ENCODE assay signal across 22 cellular contexts in genomic region chr12:94771199-94771598, GRCh38.
DNase-seq lines count a peak whose midpoint lies in the region; ATAC-seq and TF ChIP-seq lines count a peak whose summit lies in the region.
"Had no signal": no experiment of that assay in that cellular context is flagged by ENCODE, and none has a peak within 500 bp of the region (broad histone marks: within the 10 kb centered on the region; RNA-seq: fewer than 3 reads in every experiment).

No MANE protein-coding gene starts in this region.

- H3K4me3 ChIP-seq in Loucy (ENCODE audit: low read length, poor library complexity, severe bottlenecking) (no peak overlapping the region), colonic mucosa (no peak overlapping the region), trophoblast cell (ENCODE audit: low read depth, low read length) (no peak overlapping the region)
- H3K4me3 ChIP-seq: A549; BLaER1 treated with 17β-estradiol and CSF1 and Interleukin-3, amounts not matched to agents 10 nM and 100 nM; GM23248 had no signal

- H3K18ac ChIP-seq in trophoblast cell (ENCODE audit: low read length), result no peak overlapping the region

- H2BK5ac ChIP-seq in trophoblast cell (ENCODE audit: low read depth, low read length, poor library complexity), result no peak overlapping the region

- H4K91ac ChIP-seq in trophoblast cell (ENCODE audit: low read depth, low read length), result no peak overlapping the region

- H3K4me2 ChIP-seq in Loucy (ENCODE audit: low read depth, low read length, poor library complexity, severe bottlenecking) (peak overlapping the region; percentile 86), trophoblast cell (ENCODE audit: low read length) (no peak overlapping the region)
- H3K4me2 ChIP-seq: A549; BLaER1 treated with 17β-estradiol and CSF1 and Interleukin-3, amounts not matched to agents 10 nM and 100 nM had no signal

- H3K79me2 ChIP-seq in Loucy (ENCODE audit: insufficient read depth, low read length) (no peaks in the 10 kb centered on the region), trophoblast cell (ENCODE audit: control insufficient read depth, insufficient read depth, low read length, poor library complexity) (no peaks in the 10 kb centered on the region)

- no peaks in the 10 kb centered on the region for H3K36me3 Mint-ChIP-seq in glutamatergic neuron (ENCODE audit: unreplicated experiment)
- H3K36me3 Mint-ChIP-seq: CD14-positive monocyte; CD4-positive, alpha-beta memory T cell had no signal

- peak overlapping the region; percentile 77 for H3K9ac ChIP-seq in Loucy (ENCODE audit: low read depth, low read length, poor library complexity, severe bottlenecking)
- H3K9ac ChIP-seq in colonic mucosa (ENCODE audit: low read depth in 2 of 2, low read length in 2 of 2), result no peak overlapping the region
- H3K9ac ChIP-seq in trophoblast cell (ENCODE audit: low read length), result no peak overlapping the region
- H3K9ac ChIP-seq: BLaER1 treated with 17β-estradiol and CSF1 and Interleukin-3, amounts not matched to agents 10 nM and 100 nM; GM23248 had no signal

- H3F3A ChIP-seq in Loucy (ENCODE audit: low read depth), result peaks cover 18% of the 10 kb centered on the region

- H3K27me3 Mint-ChIP-seq in glutamatergic neuron (ENCODE audit: unreplicated experiment), result peaks cover 6% of the 10 kb centered on the region

- no peak overlapping the region for H4K8ac ChIP-seq in trophoblast cell (ENCODE audit: low read depth, low read length)

- no peak overlapping the region for H2BK12ac ChIP-seq in trophoblast cell (ENCODE audit: low read length)

- no peak overlapping the region for H4K12ac ChIP-seq in trophoblast cell (ENCODE audit: low read depth, low read length)

- no peak overlapping the region for H3K23ac ChIP-seq in trophoblast cell (ENCODE audit: low read length)

- H2BK120ac ChIP-seq in trophoblast cell (ENCODE audit: insufficient read depth, low read length, poor library complexity), result no peak overlapping the region

- WGBS in trophoblast cell (ENCODE audit: extremely low coverage, insufficient coverage, insufficient read length), result no CpG with 5 or more reads among the region's 4 CpGs

- H3K4me3 Mint-ChIP-seq in glutamatergic neuron (ENCODE audit: unreplicated experiment), result peak overlapping the region; percentile 10
- H3K4me3 Mint-ChIP-seq: CD14-positive monocyte; CD4-positive, alpha-beta memory T cell; H9; HFFc6 had no signal

- H4K20me1 ChIP-seq in Loucy (ENCODE audit: insufficient read depth, low read length, poor library complexity, severe bottlenecking), result no peaks in the 10 kb centered on the region
- H4K20me1 ChIP-seq: BLaER1 treated with 17β-estradiol and CSF1 and Interleukin-3, amounts not matched to agents 10 nM and 100 nM had no signal

- H3K36me3 ChIP-seq in Loucy (ENCODE audit: insufficient read depth, low read length), result no peaks in the 10 kb centered on the region
- no peaks in the 10 kb centered on the region for H3K36me3 ChIP-seq in colonic mucosa
- peaks cover 0 to 2% of the 10 kb centered on the region in 2 experiments for H3K36me3 ChIP-seq in trophoblast cell (ENCODE audit: control insufficient read depth in 1 of 2, insufficient read depth in 2 of 2, low read length in 2 of 2)
- H3K36me3 ChIP-seq: BE2C; BLaER1 treated with 17β-estradiol and CSF1 and Interleukin-3, amounts not matched to agents 10 nM and 100 nM had no signal

- H3K4me1 ChIP-seq in Loucy (ENCODE audit: insufficient read depth, low read length, poor library complexity, severe bottlenecking) (peaks cover 47% of the 10 kb centered on the region), colonic mucosa (peaks cover 12% of the 10 kb centered on the region), trophoblast cell (ENCODE audit: control insufficient read depth in 1 of 2, insufficient read depth in 2 of 2, low read length in 2 of 2) (no peaks in the 10 kb centered on the region)
- H3K4me1 ChIP-seq: A549, BE2C had no signal

- H2AFZ ChIP-seq in Loucy (ENCODE audit: low read length) (peak overlapping the region; percentile 20; the same call in 1 of the 2 replicates), trophoblast cell (ENCODE audit: insufficient read depth, low read length, poor library complexity) (no peak overlapping the region)
- H2AFZ ChIP-seq: GM23248 had no signal

- no peak overlapping the region for H2AK5ac ChIP-seq in trophoblast cell (ENCODE audit: low read length)

- intact Hi-C loops in colonic mucosa (cut with DNase I), result no loop called here

- no peak overlapping the region for H3K14ac ChIP-seq in trophoblast cell (ENCODE audit: low read length)

- H3K4ac ChIP-seq in trophoblast cell (ENCODE audit: low read depth, low read length), result no peak overlapping the region

- H3K9me3 Mint-ChIP-seq in glutamatergic neuron (ENCODE audit: unreplicated experiment), result peaks cover 16% of the 10 kb centered on the region
- H3K9me3 Mint-ChIP-seq: H9, HFFc6 had no signal

- no peaks in the 10 kb centered on the region for H3K79me1 ChIP-seq in trophoblast cell (ENCODE audit: low read length)

- H3K27me3 ChIP-seq in Loucy (ENCODE audit: insufficient read depth, low read length, poor library complexity, severe bottlenecking) (no peaks in the 10 kb centered on the region), colonic mucosa (no peaks in the 10 kb centered on the region), trophoblast cell (ENCODE audit: insufficient read depth, low read length) (no peaks in the 10 kb centered on the region)
- H3K27me3 ChIP-seq: BLaER1 treated with 17β-estradiol and CSF1 and Interleukin-3, amounts not matched to agents 10 nM and 100 nM had no signal

- H3K4me1 Mint-ChIP-seq in glutamatergic neuron (ENCODE audit: low read depth, unreplicated experiment), result peaks cover 45% of the 10 kb centered on the region

- TF ChIP-seq CTCF in Loucy (conservative IDR thresholded peaks at IDR 0.05; ENCODE audit: low read length), result no peak
- TF ChIP-seq CTCF in colonic mucosa (IDR thresholded peaks at IDR 0.05), result no peak
- TF ChIP-seq CTCF in glutamatergic neuron (IDR thresholded peaks at IDR 0.05; ENCODE audit: partially characterized antibody, unreplicated experiment), result no peak

- H3K27ac ChIP-seq in colonic mucosa (peak overlapping the region; percentile 37), trophoblast cell (ENCODE audit: low read depth, low read length) (no peak overlapping the region)
- H3K27ac ChIP-seq: A549; BLaER1 treated with 17β-estradiol and CSF1 and Interleukin-3, amounts not matched to agents 10 nM and 100 nM; GM23248 had no signal

- no peaks in the 10 kb centered on the region for H3K9me2 ChIP-seq in Loucy (replicated peaks; ENCODE audit: low read depth, low read length)

- no peak for ATAC-seq in GM19463 (IDR thresholded peaks at IDR 0.05; ENCODE audit: unreplicated experiment)
- ATAC-seq: A549 had no signal

- H3K9me3 ChIP-seq in Loucy (ENCODE audit: insufficient read depth, low read depth, low read length) (peaks cover 8% of the 10 kb centered on the region; the same call in 1 of the 2 replicates), colonic mucosa (no peaks in the 10 kb centered on the region), trophoblast cell (ENCODE audit: insufficient read depth, low read depth, low read length) (no peaks in the 10 kb centered on the region)
- H3K9me3 ChIP-seq: A549, BE2C had no signal

- peak overlapping the region; percentile 91 for H3K27ac Mint-ChIP-seq in glutamatergic neuron (ENCODE audit: unreplicated experiment)
- H3K27ac Mint-ChIP-seq: CD14-positive monocyte; CD4-positive, alpha-beta memory T cell; H9; HFFc6 had no signal

- DNase-seq in colonic mucosa (no peak), glutamatergic neuron (no peak), HuH-7.5 (ENCODE audit: low spot score) (no peak), cortex of kidney (lab: John Stamatoyannopoulos, UW) (no peak), trophoblast cell (no peak)
- DNase-seq: 8988T; ACHN; AML-193; BE2C; Calu3; CD4-positive, alpha-beta memory T cell; COR-L47; DMS79 treated with DMSO at 0.1 percent for 48 hours; GF-D8; GM23248; H9; HFFc6 had no signal
